In genomic region chr3:13674538-13675185, GRCh38 we compare ENCODE assay signal across 1 cellular context.
TF ChIP-seq lines count a peak whose summit lies in the region.

No MANE protein-coding gene starts in this region.

TF ChIP-seq in H1, 55 proteins besides CTCF, POLR2A, EP300 and RAD21 (continued from another document):
- TF ChIP-seq, protein P1, sequence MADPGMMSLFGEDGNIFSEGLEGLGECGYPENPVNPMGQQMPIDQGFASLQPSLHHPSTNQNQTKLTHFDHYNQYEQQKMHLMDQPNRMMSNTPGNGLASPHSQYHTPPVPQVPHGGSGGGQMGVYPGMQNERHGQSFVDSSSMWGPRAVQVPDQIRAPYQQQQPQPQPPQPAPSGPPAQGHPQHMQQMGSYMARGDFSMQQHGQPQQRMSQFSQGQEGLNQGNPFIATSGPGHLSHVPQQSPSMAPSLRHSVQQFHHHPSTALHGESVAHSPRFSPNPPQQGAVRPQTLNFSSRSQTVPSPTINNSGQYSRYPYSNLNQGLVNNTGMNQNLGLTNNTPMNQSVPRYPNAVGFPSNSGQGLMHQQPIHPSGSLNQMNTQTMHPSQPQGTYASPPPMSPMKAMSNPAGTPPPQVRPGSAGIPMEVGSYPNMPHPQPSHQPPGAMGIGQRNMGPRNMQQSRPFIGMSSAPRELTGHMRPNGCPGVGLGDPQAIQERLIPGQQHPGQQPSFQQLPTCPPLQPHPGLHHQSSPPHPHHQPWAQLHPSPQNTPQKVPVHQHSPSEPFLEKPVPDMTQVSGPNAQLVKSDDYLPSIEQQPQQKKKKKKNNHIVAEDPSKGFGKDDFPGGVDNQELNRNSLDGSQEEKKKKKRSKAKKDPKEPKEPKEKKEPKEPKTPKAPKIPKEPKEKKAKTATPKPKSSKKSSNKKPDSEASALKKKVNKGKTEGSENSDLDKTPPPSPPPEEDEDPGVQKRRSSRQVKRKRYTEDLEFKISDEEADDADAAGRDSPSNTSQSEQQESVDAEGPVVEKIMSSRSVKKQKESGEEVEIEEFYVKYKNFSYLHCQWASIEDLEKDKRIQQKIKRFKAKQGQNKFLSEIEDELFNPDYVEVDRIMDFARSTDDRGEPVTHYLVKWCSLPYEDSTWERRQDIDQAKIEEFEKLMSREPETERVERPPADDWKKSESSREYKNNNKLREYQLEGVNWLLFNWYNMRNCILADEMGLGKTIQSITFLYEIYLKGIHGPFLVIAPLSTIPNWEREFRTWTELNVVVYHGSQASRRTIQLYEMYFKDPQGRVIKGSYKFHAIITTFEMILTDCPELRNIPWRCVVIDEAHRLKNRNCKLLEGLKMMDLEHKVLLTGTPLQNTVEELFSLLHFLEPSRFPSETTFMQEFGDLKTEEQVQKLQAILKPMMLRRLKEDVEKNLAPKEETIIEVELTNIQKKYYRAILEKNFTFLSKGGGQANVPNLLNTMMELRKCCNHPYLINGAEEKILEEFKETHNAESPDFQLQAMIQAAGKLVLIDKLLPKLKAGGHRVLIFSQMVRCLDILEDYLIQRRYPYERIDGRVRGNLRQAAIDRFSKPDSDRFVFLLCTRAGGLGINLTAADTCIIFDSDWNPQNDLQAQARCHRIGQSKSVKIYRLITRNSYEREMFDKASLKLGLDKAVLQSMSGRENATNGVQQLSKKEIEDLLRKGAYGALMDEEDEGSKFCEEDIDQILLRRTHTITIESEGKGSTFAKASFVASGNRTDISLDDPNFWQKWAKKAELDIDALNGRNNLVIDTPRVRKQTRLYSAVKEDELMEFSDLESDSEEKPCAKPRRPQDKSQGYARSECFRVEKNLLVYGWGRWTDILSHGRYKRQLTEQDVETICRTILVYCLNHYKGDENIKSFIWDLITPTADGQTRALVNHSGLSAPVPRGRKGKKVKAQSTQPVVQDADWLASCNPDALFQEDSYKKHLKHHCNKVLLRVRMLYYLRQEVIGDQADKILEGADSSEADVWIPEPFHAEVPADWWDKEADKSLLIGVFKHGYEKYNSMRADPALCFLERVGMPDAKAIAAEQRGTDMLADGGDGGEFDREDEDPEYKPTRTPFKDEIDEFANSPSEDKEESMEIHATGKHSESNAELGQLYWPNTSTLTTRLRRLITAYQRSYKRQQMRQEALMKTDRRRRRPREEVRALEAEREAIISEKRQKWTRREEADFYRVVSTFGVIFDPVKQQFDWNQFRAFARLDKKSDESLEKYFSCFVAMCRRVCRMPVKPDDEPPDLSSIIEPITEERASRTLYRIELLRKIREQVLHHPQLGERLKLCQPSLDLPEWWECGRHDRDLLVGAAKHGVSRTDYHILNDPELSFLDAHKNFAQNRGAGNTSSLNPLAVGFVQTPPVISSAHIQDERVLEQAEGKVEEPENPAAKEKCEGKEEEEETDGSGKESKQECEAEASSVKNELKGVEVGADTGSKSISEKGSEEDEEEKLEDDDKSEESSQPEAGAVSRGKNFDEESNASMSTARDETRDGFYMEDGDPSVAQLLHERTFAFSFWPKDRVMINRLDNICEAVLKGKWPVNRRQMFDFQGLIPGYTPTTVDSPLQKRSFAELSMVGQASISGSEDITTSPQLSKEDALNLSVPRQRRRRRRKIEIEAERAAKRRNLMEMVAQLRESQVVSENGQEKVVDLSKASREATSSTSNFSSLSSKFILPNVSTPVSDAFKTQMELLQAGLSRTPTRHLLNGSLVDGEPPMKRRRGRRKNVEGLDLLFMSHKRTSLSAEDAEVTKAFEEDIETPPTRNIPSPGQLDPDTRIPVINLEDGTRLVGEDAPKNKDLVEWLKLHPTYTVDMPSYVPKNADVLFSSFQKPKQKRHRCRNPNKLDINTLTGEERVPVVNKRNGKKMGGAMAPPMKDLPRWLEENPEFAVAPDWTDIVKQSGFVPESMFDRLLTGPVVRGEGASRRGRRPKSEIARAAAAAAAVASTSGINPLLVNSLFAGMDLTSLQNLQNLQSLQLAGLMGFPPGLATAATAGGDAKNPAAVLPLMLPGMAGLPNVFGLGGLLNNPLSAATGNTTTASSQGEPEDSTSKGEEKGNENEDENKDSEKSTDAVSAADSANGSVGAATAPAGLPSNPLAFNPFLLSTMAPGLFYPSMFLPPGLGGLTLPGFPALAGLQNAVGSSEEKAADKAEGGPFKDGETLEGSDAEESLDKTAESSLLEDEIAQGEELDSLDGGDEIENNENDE (IDR thresholded peaks at IDR 0.05; ENCODE audit: insufficient replicate concordance, low read length), result no peak
- no peak for TF ChIP-seq KDM4A (IDR thresholded peaks at IDR 0.05; ENCODE audit: low read depth, low read length, severe bottlenecking)
